ENCODE assay signal across 16 cellular contexts in the genomic region with DNA sequence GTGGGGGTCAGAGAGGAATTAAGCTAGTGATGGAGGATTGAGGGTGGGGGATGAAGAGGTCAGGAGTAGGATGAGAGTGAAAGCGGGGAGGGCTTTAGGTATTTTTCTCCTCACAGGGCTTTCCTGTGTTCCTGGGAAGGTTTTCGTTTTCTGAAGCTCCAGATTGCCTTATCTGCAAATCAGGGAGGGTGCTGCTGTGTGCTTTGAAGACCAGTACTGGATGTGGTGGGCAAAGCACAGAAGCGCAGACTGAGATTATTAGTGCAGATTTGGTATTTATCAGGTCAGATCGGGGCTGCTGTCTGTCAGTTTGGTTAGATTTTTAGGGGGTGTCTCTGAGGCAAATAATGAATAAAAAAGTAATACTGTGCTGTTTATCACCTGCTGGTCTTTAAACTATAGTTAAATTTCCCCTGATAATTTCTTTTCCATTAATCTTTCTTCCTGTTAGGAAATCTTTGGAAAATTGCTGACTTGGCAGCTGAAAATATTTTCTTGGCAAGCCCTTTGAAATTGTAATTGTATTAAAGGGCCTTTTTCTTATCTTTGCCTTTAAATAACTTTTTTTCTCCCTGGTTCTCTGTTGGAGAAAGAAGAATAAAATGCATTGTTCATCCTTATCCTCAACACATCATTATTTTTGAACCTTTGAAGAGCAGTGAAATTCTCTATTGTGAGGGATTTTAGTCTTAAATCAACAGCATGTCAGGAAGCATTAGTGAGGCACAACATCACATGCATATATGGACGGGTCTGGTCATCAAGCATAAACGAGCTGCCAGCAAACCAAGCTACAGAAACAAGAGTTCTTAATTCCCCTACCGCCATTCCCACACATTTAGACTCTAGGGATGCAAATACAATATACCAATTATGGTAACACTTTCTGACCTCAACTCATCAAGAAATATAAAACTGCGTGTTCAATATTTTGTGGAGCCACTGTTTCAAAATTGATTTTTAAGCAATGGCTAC.
A peak's percentile ranks its signal among the peaks of the same experiment; 100 is the strongest.
DNase-seq lines count a peak whose midpoint lies in the region; FAIRE-seq and TF ChIP-seq lines count a peak whose summit lies in the region.
"Had no signal": no experiment of that assay in that cellular context is flagged by ENCODE, and none has a peak within 500 bp of the region (broad histone marks: within the 10 kb centered on the region; RNA-seq: fewer than 3 reads in every experiment).

No MANE protein-coding gene starts in this region.

- TF ChIP-seq POLR2A in GM12891 (IDR thresholded peaks at IDR 0.05; ENCODE audit: low read depth, low read length) (no peak), esophagus muscularis mucosa (IDR thresholded peaks at IDR 0.05; ENCODE audit: low read depth) (no peak)

- 45% methylated on average over 8 of the region's 8 CpGs for WGBS in esophagus muscularis mucosa

- no peak for TF ChIP-seq EP300 in esophagus muscularis mucosa (IDR thresholded peaks at IDR 0.05)

- H3K4me1 ChIP-seq in esophagus muscularis mucosa: peaks cover 0 to 15% (median 14%) of the 10 kb centered on the region in 4 donors

- H3K9me3 ChIP-seq in esophagus muscularis mucosa: no peaks in the 10 kb centered on the region

- no peak for TF ChIP-seq CTCF in esophagus muscularis mucosa (IDR thresholded peaks at IDR 0.05)
- no peak for TF ChIP-seq CTCF in retinal pigment epithelial cell (conservative IDR thresholded peaks at IDR 0.05; ENCODE audit: low read depth, low read length)

- no peaks in the 10 kb centered on the region for H3K36me3 ChIP-seq in esophagus muscularis mucosa

- DNase-seq in GM12891 (ENCODE audit: insufficient read length, low spot score) (no peak), SK-N-DZ (ENCODE audit: low spot score) (peak; percentile 40), esophagus muscularis mucosa (ENCODE audit: extremely low spot score) (peak; percentile 66), retinal pigment epithelial cell (ENCODE audit: low read depth) (peak; percentile 96), GF-D8 (lab: John Stamatoyannopoulos, UW) (no peak), ecto neural progenitor cell (ENCODE audit: low spot score) (no peak), cerebellum (ENCODE audit: low spot score) (no peak)
- DNase-seq: DMS 273 treated with DMSO at 0.1 percent for 48 hours, GM23248, KBM-7, NCI-H1694 treated with DMSO at 0.1 percent for 48 hours, OCI-M1, SHP77 treated with DMSO at 0.1 percent for 48 hours, SW 1271 had no signal

- H3K27me3 ChIP-seq in esophagus muscularis mucosa: no peaks in the 10 kb centered on the region

- intact Hi-C loops in esophagus muscularis mucosa (cut with DNase I): no loop called here

- H3K27ac ChIP-seq in esophagus muscularis mucosa (replicated peaks in 1 of 4): no peak overlapping the region
- H3K27ac ChIP-seq: GM23248, HL-60 had no signal

- FAIRE-seq in GM12891 (lab: Jason Lieb, UNC): peak; percentile 66
- FAIRE-seq: HTR-8/SVneo had no signal

- H3K4me3 ChIP-seq in esophagus muscularis mucosa (no peak overlapping the region), retinal pigment epithelial cell (ENCODE audit: low read length) (no peak overlapping the region)
- H3K4me3 ChIP-seq: GM23248 had no signal

TF ChIP-seq in GM12891, 5 proteins besides CTCF, POLR2A, EP300 and RAD21:
- TF ChIP-seq PAX5 (IDR thresholded peaks at IDR 0.05; ENCODE audit: insufficient read depth, low read length, severe bottlenecking) (no peak), SPI1 (IDR thresholded peaks at IDR 0.05; ENCODE audit: low read depth, low read length) (no peak), POU2F2 (IDR thresholded peaks at IDR 0.05; ENCODE audit: low read depth, low read length) (no peak), TAF1 (IDR thresholded peaks at IDR 0.05; ENCODE audit: low read depth, low read length) (no peak), POLR2AphosphoS5 (IDR thresholded peaks at IDR 0.05; ENCODE audit: low read depth, low read length) (no peak)

Comparison
In these comparisons a context has a peak if more than half of its experiments do, and no peak if none do; other contexts are left out.
1. DNase-seq: peak in SK-N-DZ (single experiment), esophagus muscularis mucosa (single experiment) and retinal pigment epithelial cell (single experiment); none in GM12891 (single experiment), GF-D8 (single experiment), ecto neural progenitor cell (single experiment) and cerebellum (single experiment).